8 cellular contexts compared by ENCODE assay signal in the genomic region with DNA sequence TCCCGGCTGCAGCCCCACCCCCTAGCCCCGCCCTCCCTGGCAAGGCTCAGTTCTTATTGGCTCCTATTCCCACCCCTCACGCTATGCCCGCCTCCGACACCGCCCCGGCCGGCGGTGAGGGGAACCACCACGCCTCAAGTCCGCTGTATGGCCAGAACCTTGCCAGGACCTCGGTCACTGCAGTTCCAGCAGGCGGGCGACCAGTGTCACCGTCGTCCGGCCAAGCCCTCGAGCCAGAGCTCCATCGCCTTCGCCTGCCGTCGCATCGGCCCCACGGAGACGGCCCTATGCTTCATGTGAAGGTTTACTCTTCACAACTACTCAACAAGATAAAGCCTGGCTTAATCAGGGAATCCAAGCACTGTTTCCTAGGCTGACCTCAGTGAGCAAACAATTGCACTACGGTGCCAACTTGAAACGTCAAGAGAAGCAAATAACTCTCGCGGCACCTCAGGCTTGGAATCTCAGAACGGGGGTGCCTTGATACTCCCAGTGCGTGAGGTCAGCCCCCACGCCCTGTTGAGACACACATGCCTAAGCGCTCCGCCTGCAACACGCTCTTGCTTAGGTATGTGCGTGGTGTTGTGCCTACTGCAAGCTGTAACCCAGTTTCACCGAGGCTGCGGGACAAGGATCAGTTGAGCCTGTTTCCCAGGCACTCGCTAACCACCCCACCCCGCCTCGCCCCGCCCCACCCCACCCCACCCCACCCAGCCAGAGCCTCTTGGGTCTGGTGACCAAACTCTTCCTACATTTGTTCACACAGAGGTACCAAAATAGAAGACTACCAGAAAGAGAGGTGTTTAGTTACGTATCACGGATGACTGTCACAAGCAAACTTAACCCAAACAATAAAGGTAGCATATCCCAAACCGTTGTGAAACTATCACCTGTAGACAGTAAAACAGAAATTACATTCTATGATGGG. TPM values are rescaled to one million over a fixed set of nuclear protein-coding genes. Genes with fewer than 3 reads are reported as not detected.
DNase-seq lines count a peak whose midpoint lies in the region; ATAC-seq and TF ChIP-seq lines count a peak whose summit lies in the region.

No MANE protein-coding gene starts in this region.

- POLR2A ChIA-PET in OCI-LY7 (lab: Charles Lee), result interaction anchor here (0.7 to 1.4 kb wide), 3 partner anchors 87 to 308 kb away, joined by 3 read pairs; partner anchors contain the start of gene BCAS2

- no peaks in the 10 kb centered on the region for H3K9me2 ChIP-seq in OCI-LY7 (ENCODE audit: insufficient read depth, low read length)

- no peaks in the 10 kb centered on the region for H3K79me2 ChIP-seq in OCI-LY7 (ENCODE audit: insufficient read depth, low read depth, low read length)

- H4K20me1 ChIP-seq in OCI-LY7 (ENCODE audit: insufficient read depth, low read length), result no peaks in the 10 kb centered on the region

- H3K4me2 ChIP-seq in OCI-LY7 (ENCODE audit: low read length), result peak overlapping the region; percentile 85

- H3K4me3 ChIP-seq in OCI-LY7 (ENCODE audit: low read depth, low read length, poor library complexity, severe bottlenecking) (peak overlapping the region; percentile 72), esophagus muscularis mucosa (peak overlapping the region; percentile 66 to 94 (median 72)), muscle layer of duodenum (ENCODE audit: low read depth in 1 of 2, low read length in 2 of 2) (peak overlapping the region; percentile 77 to 89)

- no peak for TF ChIP-seq CTCF in OCI-LY7 (conservative IDR thresholded peaks at IDR 0.05; ENCODE audit: low read length)
- peak in 1 of 3 experiments; percentile 49 for TF ChIP-seq CTCF in esophagus muscularis mucosa (IDR thresholded peaks at IDR 0.05)

- CTCF ChIA-PET in OCI-LY7 (lab: Charles Lee; ENCODE audit: unreplicated experiment), result no interaction called here

- TF ChIP-seq POLR2A in esophagus muscularis mucosa (IDR thresholded peaks at IDR 0.05; ENCODE audit: low read depth), result no peak

- no TSS peak for BruUV-seq in OCI-LY7 (replicated peaks; lab: Mats Ljungman, UMichigan)

- WGBS in esophagus muscularis mucosa, result 16% methylated on average over 16 of the region's 45 CpGs

- H3K27ac ChIP-seq in OCI-LY7 (ENCODE audit: low read depth, low read length, poor library complexity, severe bottlenecking) (no peak overlapping the region), esophagus muscularis mucosa (replicated peaks in 1 of 4) (peak overlapping the region; percentile 67 to 83 (median 74)), muscle layer of duodenum (ENCODE audit: low read length) (no peak overlapping the region)

- peak overlapping the region; percentile 98 for H2AFZ ChIP-seq in OCI-LY7 (ENCODE audit: low read length)

- H3K9me3 ChIP-seq in OCI-LY7 (ENCODE audit: low read length) (no peaks in the 10 kb centered on the region), esophagus muscularis mucosa (no peaks in the 10 kb centered on the region), muscle layer of duodenum (ENCODE audit: control insufficient read depth in 1 of 2, low read length in 2 of 2) (no peaks in the 10 kb centered on the region)

- DNase-seq in COLO668 (lab: John Stamatoyannopoulos, UW; ENCODE audit: unreplicated experiment) (peak; percentile 81), HK-2 (ENCODE audit: unreplicated experiment) (peak; percentile 91), OCI-LY7 (ENCODE audit: low spot score) (peak; percentile 86), esophagus muscularis mucosa (ENCODE audit: extremely low spot score) (peak; percentile 98)
- DNase-seq in activated T-cell treated with anti-CD3 and anti-CD28 coated beads, Interleukin-2, amount 50 U/mL, for 48 hours, result peak; percentile 91
- peak; percentile 90 for DNase-seq in stimulated activated CD8-positive, alpha-beta memory T cell treated with anti-CD3 and anti-CD28 coated beads, Interleukin-4, amount 100 ng/mL, for 48 hours

- ATAC-seq in GM19468 (IDR thresholded peaks at IDR 0.05; ENCODE audit: extremely low read depth, unreplicated experiment), result peak; percentile 85

- H3K4me1 ChIP-seq in OCI-LY7 (ENCODE audit: insufficient read depth, low read length, poor library complexity, severe bottlenecking) (peaks cover 4% of the 10 kb centered on the region), esophagus muscularis mucosa (peaks cover 0 to 18% (median 14%) of the 10 kb centered on the region in 4 donors), muscle layer of duodenum (ENCODE audit: control insufficient read depth in 1 of 2, insufficient read depth in 2 of 2, low read length in 2 of 2) (no peaks in the 10 kb centered on the region)

- no peaks in the 10 kb centered on the region for H3K27me3 ChIP-seq in esophagus muscularis mucosa
- no peaks in the 10 kb centered on the region for H3K27me3 ChIP-seq in muscle layer of duodenum (ENCODE audit: low read depth, low read length)

- no peak for TF ChIP-seq EP300 in esophagus muscularis mucosa (IDR thresholded peaks at IDR 0.05)

- intact Hi-C loops in OCI-LY7 (cut with micrococcal nuclease; ENCODE audit: unreplicated experiment) (loop anchor here (2.0 to 10.0 kb wide), 2 partner anchors 96 to 324 kb away; no protein-coding TSS in a partner anchor), esophagus muscularis mucosa (cut with DNase I) (loop anchor here (5.0 kb wide), 1 partner anchor 42 kb away; no protein-coding TSS in a partner anchor)

- H3K36me3 ChIP-seq in OCI-LY7 (ENCODE audit: insufficient read depth, low read length) (no peaks in the 10 kb centered on the region), esophagus muscularis mucosa (no peaks in the 10 kb centered on the region), muscle layer of duodenum (ENCODE audit: control insufficient read depth in 1 of 2, insufficient read depth in 2 of 2, low read length in 2 of 2) (no peaks in the 10 kb centered on the region)

RNA-seq across cellular contexts. Expression of gene DENND2C, which starts 0.5 kb away (rescaled TPM):
- total RNA-seq in OCI-LY7 (2014; rRNA removed; shearing (Covaris generic)), result 0.26 and 0.47 TPM in 2 replicates
- total RNA-seq in OCI-LY7 (2022) (0.93 and 1.6 TPM in 2 replicates), esophagus muscularis mucosa (1 to 10 TPM; 1.2 to 2.5 (median 2.0) TPM)

RNA-seq across cellular contexts. Expression of gene AMPD1, which starts 25.0 kb away (rescaled TPM):
- not detected in 2 replicates for total RNA-seq in OCI-LY7 (2014; rRNA removed; shearing (Covaris generic))
- not detected in 2 replicates for total RNA-seq in OCI-LY7 (2022)
- not detected for total RNA-seq in esophagus muscularis mucosa

RNA-seq across cellular contexts. Expression of gene NRAS, which starts 46.2 kb away (rescaled TPM):
- total RNA-seq in OCI-LY7 (2014; rRNA removed; shearing (Covaris generic)), result 28.5 and 32.6 TPM in 2 replicates
- 43.5 and 47.0 TPM in 2 replicates for total RNA-seq in OCI-LY7 (2022)
- 10 to 100 TPM; 12.1 to 20.9 (median 14.7) TPM for total RNA-seq in esophagus muscularis mucosa

Comparison
In these comparisons a context has a peak if more than half of its experiments do, and no peak if none do; other contexts are left out.
1. H3K27ac ChIP-seq: peak in esophagus muscularis mucosa (4 of 4); none in OCI-LY7 (single experiment) and muscle layer of duodenum (single experiment).
2. Peak in every context shown above with its lines, with median percentiles within 50 percentile points of each other: DNase-seq and H3K4me3 ChIP-seq.